ENCODE assay signal across 14 cellular contexts in the genomic region with DNA sequence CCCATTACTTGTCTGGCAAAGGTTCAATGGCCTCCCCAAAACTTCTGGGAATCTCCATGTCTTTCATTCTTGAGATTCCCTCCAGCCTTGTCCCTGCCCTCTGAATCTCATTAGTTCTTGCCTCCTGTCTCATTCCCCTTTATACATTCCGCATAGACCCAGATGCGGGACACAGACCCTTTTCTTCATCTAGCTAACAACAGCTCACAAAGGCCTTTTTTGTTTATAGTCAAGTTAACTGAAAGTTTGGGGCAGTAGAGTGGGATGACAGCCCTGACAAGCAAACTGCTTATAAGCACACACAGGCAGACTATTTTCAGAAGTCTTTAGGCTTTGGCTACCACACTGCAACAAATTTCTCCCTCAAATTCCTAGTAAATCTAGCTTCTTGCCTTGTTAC.
"Had no signal": no experiment of that assay in that cellular context is flagged by ENCODE, and none has a peak within 500 bp of the region (broad histone marks: within the 10 kb centered on the region; RNA-seq: fewer than 3 reads in every experiment).

No MANE protein-coding gene starts in this region.

- H3K4me1 Mint-ChIP-seq: activated CD4-positive, alpha-beta memory T cell treated with anti-CD3 and anti-CD28 coated beads, Interleukin-2, amount 10 ng/mL, durations not matched to agents 7 days and 5 days; activated CD4-positive, alpha-beta T cell treated with anti-CD3 and anti-CD28 coated beads for 36 hours; immature natural killer cell; natural killer cell had no signal

- H3K27ac Mint-ChIP-seq: activated CD4-positive, alpha-beta memory T cell treated with anti-CD3 and anti-CD28 coated beads, Interleukin-2, amount 10 ng/mL, durations not matched to agents 7 days and 5 days; activated CD4-positive, alpha-beta T cell treated with anti-CD3 and anti-CD28 coated beads for 36 hours; effector memory CD8-positive, alpha-beta T cell; immature natural killer cell; natural killer cell had no signal

- H3K36me3 Mint-ChIP-seq: immature natural killer cell, natural killer cell had no signal

- H3K27me3 ChIP-seq: colonic mucosa had no signal

- H3K27ac ChIP-seq: colonic mucosa, epithelial cell of prostate, lower lobe of right lung had no signal

- ATAC-seq: activated CD4-positive, alpha-beta T cell treated with anti-CD3 and anti-CD28 coated beads for 36 hours; effector memory CD8-positive, alpha-beta T cell; left cardiac atrium; lower lobe of right lung; mucosa of descending colon; natural killer cell had no signal

- H3K27me3 Mint-ChIP-seq: activated CD4-positive, alpha-beta memory T cell treated with anti-CD3 and anti-CD28 coated beads, Interleukin-2, amount 10 ng/mL, durations not matched to agents 7 days and 5 days; activated CD4-positive, alpha-beta T cell treated with anti-CD3 and anti-CD28 coated beads for 36 hours; effector memory CD8-positive, alpha-beta T cell had no signal

- H3K4me3 ChIP-seq: colonic mucosa, lower lobe of right lung, mucosa of descending colon had no signal

- H3K4me3 Mint-ChIP-seq: activated CD4-positive, alpha-beta memory T cell treated with anti-CD3 and anti-CD28 coated beads, Interleukin-2, amount 10 ng/mL, durations not matched to agents 7 days and 5 days; activated CD4-positive, alpha-beta T cell treated with anti-CD3 and anti-CD28 coated beads for 36 hours; effector memory CD8-positive, alpha-beta T cell; immature natural killer cell; natural killer cell had no signal

- H3K36me3 ChIP-seq: colonic mucosa, lower lobe of right lung had no signal

- H3K4me1 ChIP-seq: colonic mucosa, lower lobe of right lung had no signal

- DNase-seq: activated CD4-positive, alpha-beta memory T cell treated with anti-CD3 and anti-CD28 coated beads, Interleukin-2, amount 10 ng/mL, durations not matched to agents 7 days and 5 days; activated CD4-positive, alpha-beta T cell treated with anti-CD3 and anti-CD28 coated beads for 36 hours; activated CD8-positive, alpha-beta memory T cell treated with anti-CD3 and anti-CD28 coated beads, Interleukin-2, amount 50 U/mL, for 48 hours; aorta; colonic mucosa; effector memory CD8-positive, alpha-beta T cell; immature natural killer cell; left cardiac atrium; lower lobe of right lung; mucosa of descending colon; natural killer cell; T-helper 9 cell; trophoblast cell had no signal

- H3K9me3 ChIP-seq: colonic mucosa, lower lobe of right lung, mucosa of descending colon had no signal
